ENCODE assay signal across 21 cellular contexts in genomic region chr2:97674396-97674795, GRCh38. TPM values are rescaled to one million over a fixed set of nuclear protein-coding genes. Genes with fewer than 3 reads are reported as not detected.
"Had no signal": no experiment of that assay in that cellular context is flagged by ENCODE, and none has a peak within 500 bp of the region (broad histone marks: within the 10 kb centered on the region; RNA-seq: fewer than 3 reads in every experiment).

No MANE protein-coding gene starts in this region.

- H3K4me3 ChIP-seq: adrenal gland, SJSA1 had no signal

- H3K9me3 ChIP-seq: adrenal gland, SJSA1 had no signal

- H3K27ac ChIP-seq: adrenal gland, SJSA1 had no signal

- H3K27me3 ChIP-seq: adrenal gland, SJSA1 had no signal

- H3K4me1 Mint-ChIP-seq: T-helper 17 cell had no signal

- H3K4me1 ChIP-seq: adrenal gland, SJSA1 had no signal

- H3K4me3 Mint-ChIP-seq: activated B cell treated with CpG ODN at 0.5 μM for 24 hours, T-helper 17 cell had no signal

- H3K27me3 Mint-ChIP-seq: activated B cell treated with CpG ODN at 0.5 μM for 24 hours had no signal

- DNase-seq: activated B cell treated with CpG ODN at 0.5 μM for 24 hours; activated CD4-positive, alpha-beta T cell treated with anti-CD3 and anti-CD28 coated beads for 1 hour; activated CD8-positive, alpha-beta memory T cell treated with anti-CD3 and anti-CD28 coated beads for 24 hours; activated effector memory CD4-positive, alpha-beta T cell treated with anti-CD3 and anti-CD28 coated beads, Interleukin-2, amount 50 U/mL, for 16 hours; adrenal gland; anterior cingulate cortex; cerebellar nuclear complex; Kasumi-1; NCI-H1105 treated with DMSO at 0.1 percent for 48 hours; NCI-H1436 treated with DMSO at 0.1 percent for 48 hours; NCI-H187 treated with DMSO at 0.1 percent for 48 hours; NCI-H2081 treated with DMSO at 0.1 percent for 48 hours; NCI-H446; NCI-H524 treated with DMSO at 0.1 percent for 48 hours; PC-3; SW 1271; T-helper 17 cell; T-helper 9 cell had no signal

- H3K9me3 Mint-ChIP-seq: activated B cell treated with CpG ODN at 0.5 μM for 24 hours; activated naive CD4-positive, alpha-beta T cell treated with anti-CD3 and anti-CD28 coated beads, Interleukin-2, amount 50 U/mL, for 72 hours had no signal

- ATAC-seq: PC-3, SK-N-SH treated with all-trans-retinoic acid at 6 μM for 48 hours had no signal

- H3K36me3 ChIP-seq: adrenal gland, SJSA1 had no signal

- H3K27ac Mint-ChIP-seq: activated B cell treated with CpG ODN at 0.5 μM for 24 hours had no signal

RNA-seq across cellular contexts. Expression of gene ZAP70, which starts 39.0 kb away (rescaled TPM):
- total RNA-seq: PC-3, SJSA1 had no signal
